17 cellular contexts compared by ENCODE assay signal in the genomic region with DNA sequence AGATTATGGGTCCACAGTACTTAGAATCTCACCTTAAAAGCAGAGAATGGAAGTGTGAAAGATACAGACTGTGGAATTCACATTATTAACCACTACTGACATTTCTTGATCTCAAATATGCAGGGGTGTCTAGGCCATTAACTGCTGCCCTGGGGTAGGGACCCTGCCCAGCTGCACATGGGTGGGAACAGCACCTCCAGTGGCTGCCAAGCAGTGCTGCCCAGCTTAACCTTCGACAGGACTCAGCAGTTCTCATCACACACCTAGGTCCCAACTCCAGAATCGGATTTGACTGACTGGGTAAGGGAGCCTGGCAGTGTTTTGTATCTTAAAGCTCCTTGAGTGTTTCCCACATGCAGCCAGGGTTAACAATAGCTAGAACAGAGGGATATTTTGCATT. TPM values are rescaled to one million over a fixed set of nuclear protein-coding genes. Genes with fewer than 3 reads are reported as not detected.
DNase-seq lines count a peak whose midpoint lies in the region; ATAC-seq, FAIRE-seq and TF ChIP-seq lines count a peak whose summit lies in the region.
"Had no signal": no experiment of that assay in that cellular context is flagged by ENCODE, and none has a peak within 500 bp of the region (broad histone marks: within the 10 kb centered on the region; RNA-seq: fewer than 3 reads in every experiment).

No MANE protein-coding gene starts in this region.

- intact Hi-C loops in vagina (cut with DNase I): no loop called here
- intact Hi-C loops in body of pancreas (cut with DNase I): no loop called here

- peaks cover 0 to 68% of the 10 kb centered on the region in 2 donors for H3K36me3 ChIP-seq in vagina
- H3K36me3 ChIP-seq in body of pancreas (replicated peaks in 1 of 2; ENCODE audit: insufficient read depth in 1 of 2, low read depth in 2 of 2): peaks cover 0 to 21% of the 10 kb centered on the region in 2 donors

- FAIRE-seq in D721Med (lab: Jason Lieb, UNC): no peak

- peaks cover 86% of the 10 kb centered on the region for H3K36me3 Mint-ChIP-seq in effector memory CD8-positive, alpha-beta T cell (ENCODE audit: insufficient read depth)
- H3K36me3 Mint-ChIP-seq in neural crest cell (ENCODE audit: low read depth): peaks cover 30% of the 10 kb centered on the region

- ATAC-seq in effector memory CD8-positive, alpha-beta T cell (replicated peaks): no peak
- ATAC-seq in body of pancreas: no peak
- ATAC-seq: stimulated activated naive CD8-positive, alpha-beta T cell treated with anti-CD3 and anti-CD28 coated beads, Interleukin-15, Interleukin-2, amounts not matched to agents 100 U/mL and 50 U/mL, for 24 hours had no signal

- 87 to 92% methylated on average over 2 of the region's 2 CpGs for WGBS in body of pancreas, 2 donors

- H3K9me3 ChIP-seq in vagina: no peaks in the 10 kb centered on the region
- no peaks in the 10 kb centered on the region for H3K9me3 ChIP-seq in body of pancreas

- peak overlapping the region; percentile 74 to 87 for H3K27ac Mint-ChIP-seq in effector memory CD8-positive, alpha-beta T cell
- no peak overlapping the region for H3K27ac Mint-ChIP-seq in neural crest cell (ENCODE audit: unreplicated experiment)
- H3K27ac Mint-ChIP-seq: activated B cell treated with CpG ODN at 0.5 μM for 24 hours had no signal

- peaks cover 0 to 4% of the 10 kb centered on the region in 2 donors for H3K4me1 Mint-ChIP-seq in effector memory CD8-positive, alpha-beta T cell (ENCODE audit: low read depth in 2 of 2)
- H3K4me1 Mint-ChIP-seq in neural crest cell: no peaks in the 10 kb centered on the region
- H3K4me1 Mint-ChIP-seq: activated B cell treated with CpG ODN at 0.5 μM for 24 hours had no signal

- no peaks in the 10 kb centered on the region for H3K27me3 ChIP-seq in vagina
- no peaks in the 10 kb centered on the region for H3K27me3 ChIP-seq in body of pancreas

- no peak overlapping the region for H3K4me3 ChIP-seq in GM12865 (ENCODE audit: low read depth, low read length)
- H3K4me3 ChIP-seq in LNCaP clone FGC (ENCODE audit: low read depth, low read length): no peak overlapping the region
- H3K4me3 ChIP-seq in vagina: no peak overlapping the region
- H3K4me3 ChIP-seq in body of pancreas: no peak overlapping the region
- H3K4me3 ChIP-seq: coronary artery, SK-N-MC, skin epidermis had no signal

- H3K4me1 ChIP-seq in vagina (peaks cover 22% of the 10 kb centered on the region), body of pancreas (peaks cover 20% of the 10 kb centered on the region)

- no peak for TF ChIP-seq POLR2A in vagina (IDR thresholded peaks at IDR 0.05)
- TF ChIP-seq POLR2A in body of pancreas (IDR thresholded peaks at IDR 0.05): no peak

- DNase-seq in GM12865 (ENCODE audit: low read depth): no peak
- DNase-seq in LNCaP clone FGC (ENCODE audit: low read depth): no peak
- no peak for DNase-seq in effector memory CD8-positive, alpha-beta T cell
- DNase-seq in neural crest cell (ENCODE audit: low read depth, low spot score): no peak
- DNase-seq in D721Med (ENCODE audit: insufficient read length, low spot score): no peak
- no peak for DNase-seq in vagina (ENCODE audit: extremely low spot score in 2 of 2)
- DNase-seq in body of pancreas: no peak
- DNase-seq: activated B cell treated with CpG ODN at 0.5 μM for 24 hours; foreskin melanocyte; mesenchymal stem cell; NCI-H1048; NCI-H2227 treated with DMSO at 0.1 percent for 48 hours; occipital lobe; stimulated activated naive CD8-positive, alpha-beta T cell treated with anti-CD3 and anti-CD28 coated beads, Interleukin-15, Interleukin-2, amounts not matched to agents 100 U/mL and 50 U/mL, for 24 hours had no signal

- no peaks in the 10 kb centered on the region for H3K9me3 Mint-ChIP-seq in effector memory CD8-positive, alpha-beta T cell
- H3K9me3 Mint-ChIP-seq in neural crest cell: no peaks in the 10 kb centered on the region
- H3K9me3 Mint-ChIP-seq: activated B cell treated with CpG ODN at 0.5 μM for 24 hours had no signal

- H3K27ac ChIP-seq in vagina (no peak overlapping the region), body of pancreas (no peak overlapping the region)
- H3K27ac ChIP-seq: coronary artery, skin epidermis had no signal

- H3K4me3 Mint-ChIP-seq in effector memory CD8-positive, alpha-beta T cell: no peak overlapping the region
- H3K4me3 Mint-ChIP-seq in neural crest cell: no peak overlapping the region
- H3K4me3 Mint-ChIP-seq: activated B cell treated with CpG ODN at 0.5 μM for 24 hours had no signal

- no peaks in the 10 kb centered on the region for H3K27me3 Mint-ChIP-seq in effector memory CD8-positive, alpha-beta T cell
- no peaks in the 10 kb centered on the region for H3K27me3 Mint-ChIP-seq in neural crest cell (ENCODE audit: low read depth)
- H3K27me3 Mint-ChIP-seq: activated B cell treated with CpG ODN at 0.5 μM for 24 hours had no signal

- TF ChIP-seq CTCF in GM12865 (IDR thresholded peaks at IDR 0.05; ENCODE audit: insufficient read depth, low read depth, low read length, missing control alignments): peak; percentile 26
- TF ChIP-seq CTCF in LNCaP clone FGC (IDR thresholded peaks at IDR 0.05; ENCODE audit: control insufficient read depth, extremely low read depth, insufficient read depth): 0 out of 2 replicates have a peak, but pooled peaks have one; percentile 4
- TF ChIP-seq CTCF in neural crest cell (conservative IDR thresholded peaks at IDR 0.05): peak; percentile 40
- no peak for TF ChIP-seq CTCF in D721Med (IDR thresholded peaks at IDR 0.05; ENCODE audit: insufficient read depth, missing control alignments)
- TF ChIP-seq CTCF in vagina (IDR thresholded peaks at IDR 0.05): no peak
- no peak for TF ChIP-seq CTCF in body of pancreas (IDR thresholded peaks at IDR 0.05)

RNA-seq across cellular contexts. Expression of gene ERFE, which starts 14.9 kb away (rescaled TPM):
- total RNA-seq in neural crest cell: 2.6 and 2.8 TPM in 2 replicates
- total RNA-seq in vagina: not detected
- total RNA-seq in body of pancreas: under 1 TPM in 1 of 2 donors, not detected in 1; 0.66 TPM
- total RNA-seq: activated B cell treated with CpG ODN at 0.5 μM for 24 hours had no signal

RNA-seq across cellular contexts. Expression of gene ILKAP, which starts 29.8 kb away (rescaled TPM):
- total RNA-seq in neural crest cell: 63.2 and 65.8 TPM in 2 replicates
- total RNA-seq in vagina: 62.6 TPM
- 10 to 100 TPM; 22.8 to 44.8 TPM for total RNA-seq in body of pancreas

RNA-seq across cellular contexts. Expression of gene KLHL30, which starts 35.2 kb away (rescaled TPM):
- total RNA-seq in neural crest cell (0.23 and 0.25 TPM in 2 replicates), vagina (0.25 TPM), body of pancreas (under 1 TPM; 0.26 to 0.66 TPM)
- total RNA-seq: activated B cell treated with CpG ODN at 0.5 μM for 24 hours had no signal

Comparison
In these comparisons a context has a peak if more than half of its experiments do, and no peak if none do; other contexts are left out.
1. CTCF ChIP-seq: peak in GM12865 (single experiment), LNCaP clone FGC (single experiment) and neural crest cell (single experiment); none in D721Med (single experiment), vagina (0 of 3) and body of pancreas (0 of 7).